32 cellular contexts compared by ENCODE assay signal in the genomic region with DNA sequence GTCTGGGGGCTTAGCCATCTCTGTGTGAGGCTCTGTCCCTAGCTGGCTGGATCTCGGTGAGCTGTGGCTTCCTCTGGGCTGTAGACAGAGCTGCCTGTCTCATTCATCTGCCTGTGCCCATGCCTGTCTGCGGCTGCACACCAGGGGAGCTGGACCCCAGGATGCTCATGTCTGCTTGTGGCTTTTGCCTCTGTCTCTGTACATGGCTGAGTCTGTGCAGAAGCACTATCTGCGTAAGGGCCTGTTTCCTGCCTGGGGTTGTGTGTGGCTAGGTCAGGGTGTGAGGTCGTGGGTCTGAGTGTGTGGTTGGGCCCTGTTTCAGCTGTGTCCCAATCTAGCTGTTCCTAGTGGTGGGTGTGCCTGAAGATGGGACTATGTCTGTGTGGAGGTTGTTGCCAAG.
"Had no signal": no experiment of that assay in that cellular context is flagged by ENCODE, and none has a peak within 500 bp of the region (broad histone marks: within the 10 kb centered on the region; RNA-seq: fewer than 3 reads in every experiment).

No MANE protein-coding gene starts in this region.

- H3K4me3 Mint-ChIP-seq: activated CD4-positive, alpha-beta T cell treated with anti-CD3 and anti-CD28 coated beads, Interleukin-2, amount 10 ng/mL, durations not matched to agents 24 days and 14 days; activated naive CD4-positive, alpha-beta T cell treated with anti-CD3 and anti-CD28 coated beads, Interleukin-2, amount 50 U/mL, for 24 hours; activated T-cell treated with anti-CD3 and anti-CD28 coated beads, Interleukin-2, amount 50 U/mL, for 24 hours; activated T-helper 1 cell treated with anti-CD3 and anti-CD28 coated beads, Interleukin-12 subunit alpha, Interleukin-12 subunit beta, Interleukin-2, Interleukin-4 antibody, amounts not matched to agents 30 ng/mL and 10 ng/mL and 1 ng/mL, durations not matched to agents 14 hours and 24 hours and 36 hours; T-helper 1 cell treated with Interleukin-12 subunit alpha and Interleukin-12 subunit beta and Interleukin-4 antibody, amounts not matched to agents 30 μg/mL and 1 μg/mL, for 36 hours; WTC11 had no signal

- H3K9me3 Mint-ChIP-seq: activated CD4-positive, alpha-beta T cell treated with anti-CD3 and anti-CD28 coated beads, Interleukin-2, amount 10 ng/mL, durations not matched to agents 24 days and 14 days; activated naive CD4-positive, alpha-beta T cell treated with anti-CD3 and anti-CD28 coated beads, Interleukin-2, amount 50 U/mL, for 24 hours; activated T-cell treated with anti-CD3 and anti-CD28 coated beads, Interleukin-2, amount 50 U/mL, for 24 hours; activated T-helper 1 cell treated with anti-CD3 and anti-CD28 coated beads, Interleukin-12 subunit alpha, Interleukin-12 subunit beta, Interleukin-2, Interleukin-4 antibody, amounts not matched to agents 30 ng/mL and 10 ng/mL and 1 ng/mL, durations not matched to agents 14 hours and 24 hours and 36 hours; T-helper 1 cell treated with Interleukin-12 subunit alpha and Interleukin-12 subunit beta and Interleukin-4 antibody, amounts not matched to agents 30 μg/mL and 1 μg/mL, for 36 hours; WTC11 had no signal

- H3K4me3 ChIP-seq: cardiac muscle cell, MG63, SJSA1 had no signal

- H3K4me2 ChIP-seq: KMS-11 had no signal

- H3K9me3 ChIP-seq: MG63, SJSA1 had no signal

- H3K9ac ChIP-seq: KMS-11 had no signal

- DNase-seq: activated CD4-positive, alpha-beta T cell treated with anti-CD3 and anti-CD28 coated beads, Interleukin-2, amount 10 ng/mL, durations not matched to agents 24 days and 14 days; activated CD4-positive, alpha-beta T cell treated with anti-CD3 and anti-CD28 coated beads, Interleukin-2, amount 50 U/mL, for 48 hours; activated CD4-positive, CD25-positive, alpha-beta regulatory T cell treated with anti-CD3 and anti-CD28 coated beads, Interleukin-2, amount 50 U/mL, for 72 hours; activated effector memory CD4-positive, alpha-beta T cell treated with Interleukin-2 at 50 U/mL for 16 hours; activated naive CD4-positive, alpha-beta T cell; activated T-cell treated with anti-CD3 and anti-CD28 coated beads, Interleukin-2, amount 50 U/mL, for 24 hours; amniotic stem cell; brain microvascular endothelial cell; MG63; MV-4-11; NCI-H1092 treated with DMSO at 0.1 percent for 48 hours; NCI-H1417 treated with DMSO at 0.1 percent for 48 hours; NCI-H1694; NCI-H2029; NCI-H2107; NCI-H2171 treated with DMSO at 0.1 percent for 48 hours; NCI-H226; NCI-H510A treated with DMSO at 0.1 percent for 48 hours; NCI-H69; PC-3; SHP77; SW 1271 had no signal

- ATAC-seq: PC-3, SK-N-SH treated with all-trans-retinoic acid at 6 μM for 48 hours, WTC11 had no signal

- H3K27me3 ChIP-seq: cardiac muscle cell had no signal

- H3K27ac Mint-ChIP-seq: activated CD4-positive, alpha-beta T cell treated with anti-CD3 and anti-CD28 coated beads, Interleukin-2, amount 10 ng/mL, durations not matched to agents 24 days and 14 days; activated naive CD4-positive, alpha-beta T cell treated with anti-CD3 and anti-CD28 coated beads, Interleukin-2, amount 50 U/mL, for 24 hours; activated T-cell treated with anti-CD3 and anti-CD28 coated beads, Interleukin-2, amount 50 U/mL, for 24 hours; activated T-helper 1 cell treated with anti-CD3 and anti-CD28 coated beads, Interleukin-12 subunit alpha, Interleukin-12 subunit beta, Interleukin-2, Interleukin-4 antibody, amounts not matched to agents 30 ng/mL and 10 ng/mL and 1 ng/mL, durations not matched to agents 14 hours and 24 hours and 36 hours; T-helper 1 cell treated with Interleukin-12 subunit alpha and Interleukin-12 subunit beta and Interleukin-4 antibody, amounts not matched to agents 30 μg/mL and 1 μg/mL, for 36 hours; WTC11 had no signal

- H3K4me1 ChIP-seq: SJSA1 had no signal

- H3K27ac ChIP-seq: brain microvascular endothelial cell, cardiac muscle cell, KMS-11, SJSA1 had no signal

- FAIRE-seq: astrocyte, RCC 7860 had no signal

- H3K4me1 Mint-ChIP-seq: activated CD4-positive, alpha-beta T cell treated with anti-CD3 and anti-CD28 coated beads, Interleukin-2, amount 10 ng/mL, durations not matched to agents 24 days and 14 days; activated naive CD4-positive, alpha-beta T cell treated with anti-CD3 and anti-CD28 coated beads, Interleukin-2, amount 50 U/mL, for 24 hours had no signal

- H3K36me3 Mint-ChIP-seq: activated naive CD4-positive, alpha-beta T cell treated with anti-CD3 and anti-CD28 coated beads, Interleukin-2, amount 50 U/mL, for 24 hours; WTC11 had no signal

- H3K36me3 ChIP-seq: brain microvascular endothelial cell, cardiac muscle cell, MG63, SJSA1 had no signal
